ENCODE assay signal across 8 cellular contexts in genomic region chr1:109532365-109533136, GRCh38. TPM values are rescaled to one million over a fixed set of nuclear protein-coding genes. Genes with fewer than 3 reads are reported as not detected.
DNase-seq lines count a peak whose midpoint lies in the region; ATAC-seq and TF ChIP-seq lines count a peak whose summit lies in the region.

No MANE protein-coding gene starts in this region.

- H3K4me1 ChIP-seq in right lobe of liver = peaks cover 0 to 8% (median 0%) of the 10 kb centered on the region in 4 donors

- H3K36me3 ChIP-seq in right lobe of liver = no peaks in the 10 kb centered on the region

- no peak for TF ChIP-seq POLR2A in right lobe of liver (IDR thresholded peaks at IDR 0.05)

- intact Hi-C loops in right lobe of liver (cut with DNase I) = loop anchor here (5.0 kb wide), 2 partner anchors 35 to 270 kb away; no protein-coding TSS in a partner anchor

- no peaks in the 10 kb centered on the region for H3K9me3 ChIP-seq in right lobe of liver

- H3K4me3 ChIP-seq in choroid plexus epithelial cell (ENCODE audit: low read depth, low read length) (peak overlapping the region; percentile 29), right lobe of liver (no peak overlapping the region)

- ATAC-seq in GM18520 (IDR thresholded peaks at IDR 0.05; ENCODE audit: unreplicated experiment) (peak; percentile 58), HG03196 (IDR thresholded peaks at IDR 0.05; ENCODE audit: unreplicated experiment) (peak; percentile 72), right lobe of liver (peak; percentile 84 to 94 (median 92))

- H3K27ac ChIP-seq in right lobe of liver = no peak overlapping the region

- no peaks in the 10 kb centered on the region for H3K27me3 ChIP-seq in right lobe of liver

- 9% methylated on average over 4 of the region's 12 CpGs for WGBS in right lobe of liver (ENCODE audit: insufficient coverage, low coverage, low lambda C conversion rate, missing lambda C conversion rate)

- TF ChIP-seq CTCF in choroid plexus epithelial cell (conservative IDR thresholded peaks at IDR 0.05; ENCODE audit: low read depth, low read length) (peak; percentile 96), right lobe of liver (IDR thresholded peaks at IDR 0.05) (peak; percentile 86 to 97 (median 90))

- DNase-seq in A172 (ENCODE audit: low spot score) (peak; percentile 69), NCI-H510A treated with DMSO at 0.1 percent for 48 hours (lab: John Stamatoyannopoulos, UW) (peak; percentile 69), choroid plexus epithelial cell (ENCODE audit: low read depth) (peak; percentile 86), right lobe of liver (peak; percentile 80 to 86 (median 81))
- DNase-seq in activated CD4-positive, alpha-beta T cell treated with anti-CD3 and anti-CD28 coated beads for 4 hours = peak; percentile 87 to 92
- DNase-seq in stimulated activated CD4-positive, alpha-beta T cell treated with anti-CD3 and anti-CD28 coated beads, Interleukin-4, amount 100 ng/mL, for 1 hour = peak; percentile 88

RNA-seq across cellular contexts. Expression of gene GPR61, which starts 7.1 kb away (rescaled TPM):
- total RNA-seq in A172 (2014; rRNA removed; shearing (Covaris generic)) = not detected in 2 replicates
- total RNA-seq in right lobe of liver = not detected

RNA-seq across cellular contexts. Expression of gene GNAI3, which starts 15.9 kb away (rescaled TPM):
- total RNA-seq in A172 (2014; rRNA removed; shearing (Covaris generic)) = 13.8 and 14.8 TPM in 2 replicates
- total RNA-seq in right lobe of liver = 1 to 10 TPM; 2.5 to 4.3 (median 3.3) TPM

RNA-seq across cellular contexts. Expression of gene AMIGO1, which starts 23.0 kb away (rescaled TPM):
- total RNA-seq in A172 (2014; rRNA removed; shearing (Covaris generic)) = 0.10 TPM in 1 of 2 replicates, not detected in the other
- total RNA-seq in right lobe of liver = 1 to 10 TPM; 2.6 to 3.9 (median 3.2) TPM

RNA-seq across cellular contexts. Expression of gene CYB561D1, which starts 38.7 kb away (rescaled TPM):
- 5.4 and 5.7 TPM in 2 replicates for total RNA-seq in A172 (2014; rRNA removed; shearing (Covaris generic))
- 1 to 10 TPM; 1.5 to 3.1 (median 2.4) TPM for total RNA-seq in right lobe of liver

RNA-seq across cellular contexts. Expression of gene ATXN7L2, which starts 48.8 kb away (rescaled TPM):
- 3.0 and 5.4 TPM in 2 replicates for total RNA-seq in A172 (2014; rRNA removed; shearing (Covaris generic))
- 1 to 10 TPM; 1.5 to 6.1 (median 3.1) TPM for total RNA-seq in right lobe of liver
